ENCODE assay signal across 8 cellular contexts in the genomic region with DNA sequence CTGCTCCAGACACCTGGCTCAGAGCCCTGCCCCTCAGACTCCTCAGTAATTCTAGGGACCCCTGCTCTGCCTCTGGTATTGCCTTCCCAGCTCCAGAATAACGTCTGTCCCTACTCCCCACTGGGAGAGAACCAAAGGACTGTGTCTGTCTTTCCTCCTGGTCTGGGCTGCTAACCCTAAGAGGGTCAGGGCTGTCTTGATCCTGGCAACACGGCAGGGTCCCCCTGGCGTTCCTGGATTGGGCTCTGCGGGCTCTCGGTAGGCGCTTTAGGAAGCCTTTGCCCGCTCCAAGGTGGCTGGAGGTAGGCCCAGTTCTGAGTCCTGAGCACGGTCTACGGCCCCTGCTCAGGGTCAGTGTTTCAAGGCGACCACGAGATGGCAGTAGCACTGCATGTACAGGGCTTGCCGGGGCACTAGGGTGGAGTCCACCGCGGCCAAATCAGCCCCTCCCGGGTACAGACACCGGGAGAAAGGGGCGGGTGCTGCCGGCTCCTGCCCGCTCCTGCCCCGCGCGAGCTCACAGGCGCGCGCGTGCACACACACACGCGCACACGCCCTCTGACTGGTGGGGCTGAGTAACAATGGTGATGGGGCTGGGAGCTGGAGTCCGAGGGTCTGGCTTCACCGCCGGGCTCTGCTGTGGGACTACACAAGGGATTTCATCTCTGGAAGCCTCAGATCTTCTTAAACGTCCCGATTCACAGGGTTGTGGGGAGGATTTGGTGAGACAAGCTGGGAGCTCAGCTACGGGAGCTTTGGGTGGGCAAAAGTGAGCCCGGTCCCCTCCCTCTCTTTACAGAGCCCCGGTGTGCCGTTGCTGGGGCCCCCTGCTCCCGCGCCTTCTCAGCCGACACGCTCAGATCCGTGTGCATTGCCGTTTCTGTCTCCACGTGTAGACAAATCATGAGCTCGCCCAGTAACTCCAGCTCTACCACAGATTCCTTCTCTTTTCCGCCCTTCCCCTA. TPM values are rescaled to one million over a fixed set of nuclear protein-coding genes. Genes with fewer than 3 reads are reported as not detected.
DNase-seq lines count a peak whose midpoint lies in the region; ATAC-seq and TF ChIP-seq lines count a peak whose summit lies in the region.

No MANE protein-coding gene starts in this region.

- no peaks in the 10 kb centered on the region for H3K27me3 Mint-ChIP-seq in chondrocyte (ENCODE audit: low read depth)

- ATAC-seq in GM19025 (IDR thresholded peaks at IDR 0.05; ENCODE audit: low read depth, unreplicated experiment) (peak; percentile 86), HG03378 (IDR thresholded peaks at IDR 0.05; ENCODE audit: unreplicated experiment) (peak; percentile 64)

- TF ChIP-seq CTCF in AG09319 (IDR thresholded peaks at IDR 0.05; ENCODE audit: low read depth, low read length): peak; percentile 78
- TF ChIP-seq CTCF in chondrocyte (IDR thresholded peaks at IDR 0.05): peak; percentile 99

- no peaks in the 10 kb centered on the region for H3K36me3 Mint-ChIP-seq in chondrocyte (ENCODE audit: low read depth)

- H3K27ac Mint-ChIP-seq in chondrocyte (ENCODE audit: unreplicated experiment): peak overlapping the region; percentile 86

- no peaks in the 10 kb centered on the region for H3K9me3 Mint-ChIP-seq in chondrocyte (ENCODE audit: low read depth)

- peaks cover 23% of the 10 kb centered on the region for H3K4me1 Mint-ChIP-seq in chondrocyte (ENCODE audit: low read depth)

- H3K4me3 Mint-ChIP-seq in chondrocyte (ENCODE audit: unreplicated experiment): peak overlapping the region; percentile 85

- DNase-seq in AG09319 (ENCODE audit: extremely low read depth, low read depth): peak; percentile 88
- DNase-seq in NCI-H446 treated with DMSO at 0.1 percent for 48 hours (lab: John Stamatoyannopoulos, UW): peak; percentile 53
- DNase-seq in activated CD4-positive, alpha-beta T cell treated with anti-CD3 and anti-CD28 coated beads for 24 hours (ENCODE audit: low read depth in 2 of 2): peak; percentile 72 to 87
- DNase-seq in chondrocyte (ENCODE audit: low spot score): no peak
- peak; percentile 97 for DNase-seq in kidney tubule cell (ENCODE audit: low spot score)
- DNase-seq in stimulated activated CD4-positive, alpha-beta T cell treated with anti-CD3 and anti-CD28 coated beads, Interleukin-15, amount 100 ng/mL, for 48 hours (ENCODE audit: low read depth in 2 of 2): peak; percentile 83 to 87

RNA-seq across cellular contexts. Expression of a gene that starts 30.1 kb away (rescaled TPM):
- 1.9 to 9.4 TPM (median 8.8 TPM) in 3 replicates for total RNA-seq in chondrocyte

RNA-seq across cellular contexts. Expression of a gene that starts 49.1 kb away (rescaled TPM):
- 13.3 to 49.6 TPM (median 14.4 TPM) in 3 replicates for total RNA-seq in chondrocyte

RNA-seq across cellular contexts. Expression of a gene that starts 51.1 kb away (rescaled TPM):
- total RNA-seq in chondrocyte: 40.3 to 52.8 TPM (median 47.9 TPM) in 3 replicates
